ENCODE assay signal across 33 cellular contexts in genomic region chr20:23587631-23588030, GRCh38. TPM values are rescaled to one million over a fixed set of nuclear protein-coding genes. Genes with fewer than 3 reads are reported as not detected.
"Had no signal": no experiment of that assay in that cellular context is flagged by ENCODE, and none has a peak within 500 bp of the region (broad histone marks: within the 10 kb centered on the region; RNA-seq: fewer than 3 reads in every experiment).

No MANE protein-coding gene starts in this region.

- H3K9me3 ChIP-seq: Peyer's patch had no signal

- H3K27ac ChIP-seq: KMS-11, Peyer's patch, WERI-Rb-1 had no signal

- H3K4me3 ChIP-seq: Peyer's patch had no signal

- H3K4me3 Mint-ChIP-seq: activated CD4-positive, alpha-beta memory T cell treated with anti-CD3 and anti-CD28 coated beads, Interleukin-2, amount 10 ng/mL, durations not matched to agents 7 days and 5 days; activated naive CD4-positive, alpha-beta T cell treated with anti-CD3 and anti-CD28 coated beads, Interleukin-2, amount 10 ng/mL, durations not matched to agents 7 days and 5 days; activated naive CD8-positive, alpha-beta T cell; activated naive CD8-positive, alpha-beta T cell treated with anti-CD3 and anti-CD28 coated beads, Interleukin-2, amount 50 U/mL, for 24 hours; brain had no signal

- H3K27me3 ChIP-seq: Peyer's patch had no signal

- H3K36me3 ChIP-seq: Peyer's patch, WERI-Rb-1 had no signal

- DNase-seq: activated CD4-positive, alpha-beta memory T cell treated with anti-CD3 and anti-CD28 coated beads, Interleukin-2, amount 10 ng/mL, durations not matched to agents 7 days and 5 days; activated CD4-positive, alpha-beta T cell treated with anti-CD3 and anti-CD28 coated beads for 1 hour; activated CD4-positive, alpha-beta T cell treated with anti-CD3 and anti-CD28 coated beads for 48 hours; activated CD4-positive, CD25-positive, alpha-beta regulatory T cell; activated effector memory CD4-positive, alpha-beta T cell treated with Interleukin-2 at 50 U/mL for 16 hours; activated naive CD4-positive, alpha-beta T cell treated with anti-CD3 and anti-CD28 coated beads, Interleukin-2, amount 10 ng/mL, durations not matched to agents 7 days and 5 days; activated naive CD8-positive, alpha-beta T cell treated with anti-CD3 and anti-CD28 coated beads, Interleukin-2, amount 50 U/mL, for 24 hours; activated T-cell treated with anti-CD3 and anti-CD28 coated beads, Interleukin-2, amount 50 U/mL, for 48 hours; anterior cingulate cortex; MM.1S; MV-4-11; NCI-H1092; NCI-H1436 treated with DMSO at 0.1 percent for 48 hours; NCI-H1694 treated with DMSO at 0.1 percent for 48 hours; NCI-H2029; NCI-H345; NCI-H524 treated with DMSO at 0.1 percent for 48 hours; PC-3; Peyer's patch; Right ventricle myocardium superior; RPMI8226; SW 1271; T-helper 1 cell; T-helper 2 cell; T-helper 9 cell; WERI-Rb-1 had no signal

- H3K36me3 Mint-ChIP-seq: activated naive CD4-positive, alpha-beta T cell treated with anti-CD3 and anti-CD28 coated beads, Interleukin-2, amount 10 ng/mL, durations not matched to agents 7 days and 5 days; activated naive CD8-positive, alpha-beta T cell; brain had no signal

- H3K27ac Mint-ChIP-seq: activated CD4-positive, alpha-beta memory T cell treated with anti-CD3 and anti-CD28 coated beads, Interleukin-2, amount 10 ng/mL, durations not matched to agents 7 days and 5 days; activated naive CD4-positive, alpha-beta T cell treated with anti-CD3 and anti-CD28 coated beads, Interleukin-2, amount 10 ng/mL, durations not matched to agents 7 days and 5 days; activated naive CD8-positive, alpha-beta T cell; activated naive CD8-positive, alpha-beta T cell treated with anti-CD3 and anti-CD28 coated beads, Interleukin-2, amount 50 U/mL, for 24 hours; brain had no signal

- H3K9me3 Mint-ChIP-seq: activated CD4-positive, alpha-beta memory T cell treated with anti-CD3 and anti-CD28 coated beads, Interleukin-2, amount 10 ng/mL, durations not matched to agents 7 days and 5 days; activated naive CD8-positive, alpha-beta T cell treated with anti-CD3 and anti-CD28 coated beads, Interleukin-2, amount 50 U/mL, for 24 hours had no signal

- H3K9ac ChIP-seq: KMS-11 had no signal

- H3K4me2 ChIP-seq: KMS-11 had no signal

- H3K4me1 Mint-ChIP-seq: activated CD4-positive, alpha-beta memory T cell treated with anti-CD3 and anti-CD28 coated beads, Interleukin-2, amount 10 ng/mL, durations not matched to agents 7 days and 5 days; activated naive CD4-positive, alpha-beta T cell treated with anti-CD3 and anti-CD28 coated beads, Interleukin-2, amount 10 ng/mL, durations not matched to agents 7 days and 5 days; brain had no signal

- H3K4me1 ChIP-seq: Peyer's patch had no signal

RNA-seq across cellular contexts. Expression of gene CST9, which starts 18.1 kb away (rescaled TPM):
- total RNA-seq: activated CD4-positive, alpha-beta memory T cell treated with anti-CD3 and anti-CD28 coated beads, Interleukin-2, amount 10 ng/mL, durations not matched to agents 7 days and 5 days; activated CD8-positive, alpha-beta memory T cell treated with anti-CD3 and anti-CD28 coated beads for 36 hours; bronchial epithelial cell; LHCN-M2; NCI-H460; PC-3; Peyer's patch; Right ventricle myocardium superior had no signal

RNA-seq across cellular contexts. Expression of gene CST9L, which starts 19.3 kb away (rescaled TPM):
- total RNA-seq: activated CD4-positive, alpha-beta memory T cell treated with anti-CD3 and anti-CD28 coated beads, Interleukin-2, amount 10 ng/mL, durations not matched to agents 7 days and 5 days; activated CD8-positive, alpha-beta memory T cell treated with anti-CD3 and anti-CD28 coated beads for 36 hours; bronchial epithelial cell; LHCN-M2; NCI-H460; PC-3; Peyer's patch; Right ventricle myocardium superior had no signal
